ENCODE assay signal across 23 cellular contexts in genomic region chr10:122390271-122390670, GRCh38. TPM values are rescaled to one million over a fixed set of nuclear protein-coding genes. Genes with fewer than 3 reads are reported as not detected.
DNase-seq lines count a peak whose midpoint lies in the region; ATAC-seq, FAIRE-seq and TF ChIP-seq lines count a peak whose summit lies in the region.
"Had no signal": no experiment of that assay in that cellular context is flagged by ENCODE, and none has a peak within 500 bp of the region (broad histone marks: within the 10 kb centered on the region; RNA-seq: fewer than 3 reads in every experiment).

No MANE protein-coding gene starts in this region.

- H3K27me3 Mint-ChIP-seq in memory B cell (no peaks in the 10 kb centered on the region), type B pancreatic cell (no peaks in the 10 kb centered on the region)
- H3K27me3 Mint-ChIP-seq in stimulated activated naive B cell treated with anti-CD40 and anti-IgM and Interleukin-4, amounts not matched to agents 10 μg/mL and 1 μg/mL and 100 μg/mL, for 72 hours, result no peaks in the 10 kb centered on the region

- DNase-seq in GM12865 (ENCODE audit: low read depth) (peak; percentile 43), RCC 7860 (ENCODE audit: low spot score) (no peak), memory B cell (ENCODE audit: low spot score in 2 of 2) (no peak), type B pancreatic cell (ENCODE audit: extremely low spot score, unreplicated experiment) (no peak), GM19240 (ENCODE audit: insufficient read length, low spot score) (no peak)
- DNase-seq in stimulated activated naive B cell treated with anti-CD40 and anti-IgM and Interleukin-4, amounts not matched to agents 10 μg/mL and 1 μg/mL and 100 μg/mL, for 72 hours, result no peak
- DNase-seq: ACHN; COR-L47; DMS 273 treated with DMSO at 0.1 percent for 48 hours; GDM1; HFFc6; MV-4-11; NCI-H1694 treated with DMSO at 0.1 percent for 48 hours; NCI-H2107; NCI-H510A; NCI-H748 treated with DMSO at 0.1 percent for 48 hours; NK-92 treated with Interleukin-12 subunit alpha and Interleukin-12 subunit beta, amount 100 ng/mL, for 24 hours; SHP77 treated with DMSO at 0.1 percent for 48 hours had no signal

- no peak overlapping the region for H3K27ac Mint-ChIP-seq in memory B cell
- peak overlapping the region; percentile 9 for H3K27ac Mint-ChIP-seq in stimulated activated naive B cell treated with anti-CD40 and anti-IgM and Interleukin-4, amounts not matched to agents 10 μg/mL and 1 μg/mL and 100 μg/mL, for 72 hours
- H3K27ac Mint-ChIP-seq in type B pancreatic cell, result no peak overlapping the region
- H3K27ac Mint-ChIP-seq: CD14-positive monocyte, HFFc6 had no signal

- peaks cover 16% of the 10 kb centered on the region for H3K36me3 Mint-ChIP-seq in memory B cell
- H3K36me3 Mint-ChIP-seq in stimulated activated naive B cell treated with anti-CD40 and anti-IgM and Interleukin-4, amounts not matched to agents 10 μg/mL and 1 μg/mL and 100 μg/mL, for 72 hours, result peaks cover 11 to 32% of the 10 kb centered on the region in 2 donors
- H3K36me3 Mint-ChIP-seq in type B pancreatic cell, result peaks cover 13% of the 10 kb centered on the region

- H3K4me3 Mint-ChIP-seq in memory B cell (peak overlapping the region; percentile 12), type B pancreatic cell (no peak overlapping the region)
- no peak overlapping the region for H3K4me3 Mint-ChIP-seq in stimulated activated naive B cell treated with anti-CD40 and anti-IgM and Interleukin-4, amounts not matched to agents 10 μg/mL and 1 μg/mL and 100 μg/mL, for 72 hours
- H3K4me3 Mint-ChIP-seq: CD14-positive monocyte, HFFc6 had no signal

- no peaks in the 10 kb centered on the region for H3K9me3 Mint-ChIP-seq in memory B cell
- H3K9me3 Mint-ChIP-seq in stimulated activated naive B cell treated with anti-CD40 and anti-IgM and Interleukin-4, amounts not matched to agents 10 μg/mL and 1 μg/mL and 100 μg/mL, for 72 hours, result no peaks in the 10 kb centered on the region
- H3K9me3 Mint-ChIP-seq in type B pancreatic cell, result no peaks in the 10 kb centered on the region
- H3K9me3 Mint-ChIP-seq: HFFc6 had no signal

- H3K4me3 ChIP-seq in GM12865 (ENCODE audit: low read depth, low read length), result no peak overlapping the region

- peak; percentile 55 for FAIRE-seq in RCC 7860 (lab: Jason Lieb, UNC)
- FAIRE-seq: GM18507, H54 had no signal

- TF ChIP-seq CTCF in GM12865 (IDR thresholded peaks at IDR 0.05; ENCODE audit: insufficient read depth, low read depth, low read length, missing control alignments) (no peak), type B pancreatic cell (conservative IDR thresholded peaks at IDR 0.05) (no peak)

- H3K4me1 Mint-ChIP-seq in memory B cell (peaks cover 12% of the 10 kb centered on the region), type B pancreatic cell (ENCODE audit: unreplicated experiment) (no peaks in the 10 kb centered on the region)
- H3K4me1 Mint-ChIP-seq in stimulated activated naive B cell treated with anti-CD40 and anti-IgM and Interleukin-4, amounts not matched to agents 10 μg/mL and 1 μg/mL and 100 μg/mL, for 72 hours, result peaks cover 16 to 55% of the 10 kb centered on the region in 2 donors
- H3K4me1 Mint-ChIP-seq: CD14-positive monocyte had no signal

- ATAC-seq in memory B cell (ENCODE audit: low read depth), result no peak
- ATAC-seq in stimulated activated naive B cell treated with anti-CD40 and anti-IgM and Interleukin-4, amounts not matched to agents 10 μg/mL and 1 μg/mL and 100 μg/mL, for 72 hours (replicated peaks), result peak; percentile 73 to 74
- ATAC-seq in GM19397 (IDR thresholded peaks at IDR 0.05; ENCODE audit: unreplicated experiment), result no peak
- ATAC-seq: SK-N-SH treated with all-trans-retinoic acid at 6 μM for 48 hours had no signal

RNA-seq across cellular contexts. Expression of gene PLEKHA1, which starts 15.8 kb away (rescaled TPM):
- 38.2 and 55.1 TPM in 2 replicates for total RNA-seq in type B pancreatic cell (ENCODE audit: low replicate concordance)

Comparison
In these comparisons a context has a peak if more than half of its experiments do, and no peak if none do; other contexts are left out.
1. ATAC-seq: peak in stimulated activated naive B cell treated with anti-CD40 and anti-IgM and Interleukin-4, amounts not matched to agents 10 μg/mL and 1 μg/mL and 100 μg/mL, for 72 hours (2 of 2); none in memory B cell (single experiment) and GM19397 (single experiment).